ENCODE assay signal across 8 cellular contexts in the genomic region with DNA sequence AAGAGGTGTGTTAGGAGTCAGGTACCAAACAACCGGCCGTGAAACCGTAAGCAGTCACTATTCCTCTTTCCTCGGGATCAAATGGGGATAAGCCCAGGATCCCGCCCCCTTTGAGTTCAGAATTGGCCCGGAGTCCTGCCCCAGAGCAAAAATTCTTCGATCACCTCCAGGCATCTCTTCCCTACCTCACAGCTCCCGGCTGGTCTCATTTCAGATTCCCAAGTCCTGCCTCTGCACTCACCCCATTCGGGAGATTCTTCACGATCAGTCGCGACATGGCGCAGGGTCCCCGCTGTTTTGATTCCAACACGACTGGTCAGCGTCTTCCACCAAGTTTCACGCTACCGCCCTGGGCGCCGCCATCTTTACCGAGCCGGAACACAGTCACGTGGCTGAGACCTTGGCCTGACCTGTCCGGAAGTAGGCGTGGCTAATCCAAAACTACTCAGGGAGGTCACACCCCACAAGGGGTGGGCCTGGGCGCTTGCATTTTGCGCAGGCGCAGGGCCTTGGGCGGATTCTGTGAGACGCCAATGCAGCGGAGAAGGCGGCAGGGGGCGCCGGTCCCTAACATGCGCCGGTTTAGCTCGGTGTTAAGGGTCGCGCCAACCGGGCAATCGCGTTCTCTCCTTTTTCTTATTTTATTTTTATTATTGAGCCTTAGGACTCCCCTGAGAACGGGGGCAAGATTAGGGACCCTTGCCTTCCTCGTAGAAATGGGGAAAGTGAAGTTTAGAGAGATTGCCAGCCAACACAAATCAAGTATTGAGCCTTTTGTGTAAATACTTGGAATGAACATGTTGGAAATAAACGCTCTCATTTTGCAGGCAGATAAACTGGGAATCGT. TPM values are rescaled to one million over a fixed set of nuclear protein-coding genes. Genes with fewer than 3 reads are reported as not detected.
DNase-seq lines count a peak whose midpoint lies in the region; ATAC-seq and TF ChIP-seq lines count a peak whose summit lies in the region.

A gene with protein sequence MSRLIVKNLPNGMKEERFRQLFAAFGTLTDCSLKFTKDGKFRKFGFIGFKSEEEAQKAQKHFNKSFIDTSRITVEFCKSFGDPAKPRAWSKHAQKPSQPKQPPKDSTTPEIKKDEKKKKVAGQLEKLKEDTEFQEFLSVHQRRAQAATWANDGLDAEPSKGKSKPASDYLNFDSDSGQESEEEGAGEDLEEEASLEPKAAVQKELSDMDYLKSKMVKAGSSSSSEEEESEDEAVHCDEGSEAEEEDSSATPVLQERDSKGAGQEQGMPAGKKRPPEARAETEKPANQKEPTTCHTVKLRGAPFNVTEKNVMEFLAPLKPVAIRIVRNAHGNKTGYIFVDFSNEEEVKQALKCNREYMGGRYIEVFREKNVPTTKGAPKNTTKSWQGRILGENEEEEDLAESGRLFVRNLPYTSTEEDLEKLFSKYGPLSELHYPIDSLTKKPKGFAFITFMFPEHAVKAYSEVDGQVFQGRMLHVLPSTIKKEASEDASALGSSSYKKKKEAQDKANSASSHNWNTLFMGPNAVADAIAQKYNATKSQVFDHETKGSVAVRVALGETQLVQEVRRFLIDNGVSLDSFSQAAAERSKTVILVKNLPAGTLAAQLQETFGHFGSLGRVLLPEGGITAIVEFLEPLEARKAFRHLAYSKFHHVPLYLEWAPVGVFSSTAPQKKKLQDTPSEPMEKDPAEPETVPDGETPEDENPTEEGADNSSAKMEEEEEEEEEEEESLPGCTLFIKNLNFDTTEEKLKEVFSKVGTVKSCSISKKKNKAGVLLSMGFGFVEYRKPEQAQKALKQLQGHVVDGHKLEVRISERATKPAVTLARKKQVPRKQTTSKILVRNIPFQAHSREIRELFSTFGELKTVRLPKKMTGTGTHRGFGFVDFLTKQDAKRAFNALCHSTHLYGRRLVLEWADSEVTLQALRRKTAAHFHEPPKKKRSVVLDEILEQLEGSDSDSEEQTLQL (minus strand): TSS at position 375 of the 847 bp plus-strand sequence. CDS start 98 bp downstream, at position 277.

- H3K27me3 ChIP-seq in ascending aorta (no peaks in the 10 kb centered on the region), right cardiac atrium (ENCODE audit: control insufficient read depth, insufficient read depth) (no peaks in the 10 kb centered on the region), uterus (no peaks in the 10 kb centered on the region)

- intact Hi-C loops in ascending aorta (cut with DNase I), result loop anchor here (2.0 to 10.0 kb wide), 3 partner anchors 541 to 781 kb away; partner anchors contain the start of genes DDX54, PLBD2 and RITA1
- intact Hi-C loops in right cardiac atrium (cut with DNase I), result no loop called here
- intact Hi-C loops in uterus (cut with DNase I; ENCODE audit: low total_unique reads), result no loop called here

- H3K4me1 Mint-ChIP-seq in T-helper 2 cell treated with Interferon-gamma antibody and Interleukin-4, amounts not matched to agents 5 μg/mL and 100 μg/mL, for 36 hours (ENCODE audit: low read depth), result peaks cover 40% of the 10 kb centered on the region

- under 1% methylated on average over 46 of the region's 46 CpGs for WGBS in right cardiac atrium

- TF ChIP-seq POLR2A in GM18505 (IDR thresholded peaks at IDR 0.05; ENCODE audit: borderline replicate concordance, extremely low read depth, insufficient read depth, insufficient read length) (peak; percentile 82), uterus (IDR thresholded peaks at IDR 0.05) (peak in 1 of 2 donors; percentile 52)

- DNase-seq in NCI-H1930 (lab: John Stamatoyannopoulos, UW), result peak; percentile 97
- DNase-seq in T-helper 2 cell treated with Interferon-gamma antibody and Interleukin-4, amounts not matched to agents 5 μg/mL and 100 μg/mL, for 36 hours (ENCODE audit: low spot score), result peak; percentile 98
- peak; percentile 85 to 99 for DNase-seq in ascending aorta (ENCODE audit: low spot score in 2 of 2)
- peak; percentile 98 to 99 (median 99) for DNase-seq in right cardiac atrium
- peak; percentile 88 for DNase-seq in pulmonary artery endothelial cell (ENCODE audit: low read depth, low spot score)
- DNase-seq in uterus, result peak; percentile 97 to 98

- peaks cover 12% of the 10 kb centered on the region for H3K36me3 Mint-ChIP-seq in T-helper 2 cell treated with Interferon-gamma antibody and Interleukin-4, amounts not matched to agents 5 μg/mL and 100 μg/mL, for 36 hours (ENCODE audit: low read depth)

- H3K9me3 ChIP-seq in ascending aorta (no peaks in the 10 kb centered on the region), right cardiac atrium (ENCODE audit: control insufficient read depth, low read length) (no peaks in the 10 kb centered on the region), uterus (no peaks in the 10 kb centered on the region)

- peak within 1 kb of the TSS; percentile 98 for H3K27ac Mint-ChIP-seq in T-helper 2 cell treated with Interferon-gamma antibody and Interleukin-4, amounts not matched to agents 5 μg/mL and 100 μg/mL, for 36 hours

- H3K27me3 Mint-ChIP-seq in T-helper 2 cell treated with Interferon-gamma antibody and Interleukin-4, amounts not matched to agents 5 μg/mL and 100 μg/mL, for 36 hours (ENCODE audit: low read depth), result peaks cover 6% of the 10 kb centered on the region

- H3K4me3 Mint-ChIP-seq in T-helper 2 cell treated with Interferon-gamma antibody and Interleukin-4, amounts not matched to agents 5 μg/mL and 100 μg/mL, for 36 hours, result peak within 1 kb of the TSS; percentile 100

- H3K36me3 ChIP-seq in ascending aorta, result peaks cover 11% of the 10 kb centered on the region in 2 donors
- no peaks in the 10 kb centered on the region for H3K36me3 ChIP-seq in uterus

- H3K27ac ChIP-seq in ascending aorta, result peak within 1 kb of the TSS; percentile 50 to 67
- H3K27ac ChIP-seq in right cardiac atrium (ENCODE audit: low read length), result peak within 1 kb of the TSS; percentile 21
- peak within 1 kb of the TSS; percentile 58 to 71 for H3K27ac ChIP-seq in uterus

- TF ChIP-seq CTCF in ascending aorta (IDR thresholded peaks at IDR 0.05) (peak; percentile 87 to 94 (median 91)), uterus (IDR thresholded peaks at IDR 0.05) (peak; percentile 85 to 97 (median 94))

- no peaks in the 10 kb centered on the region for H3K9me3 Mint-ChIP-seq in T-helper 2 cell treated with Interferon-gamma antibody and Interleukin-4, amounts not matched to agents 5 μg/mL and 100 μg/mL, for 36 hours

- H3K4me1 ChIP-seq in ascending aorta, result peaks cover 0 to 6% of the 10 kb centered on the region in 2 donors
- H3K4me1 ChIP-seq in right cardiac atrium (ENCODE audit: control insufficient read depth, insufficient read depth, low read length), result peaks cover 6% of the 10 kb centered on the region
- H3K4me1 ChIP-seq in uterus, result peaks cover 0 to 4% of the 10 kb centered on the region in 2 donors

- H3K4me3 ChIP-seq in ascending aorta, result peak within 1 kb of the TSS; percentile 79 to 80
- H3K4me3 ChIP-seq in right cardiac atrium (ENCODE audit: low read length), result peak within 1 kb of the TSS; percentile 85
- H3K4me3 ChIP-seq in uterus, result peak within 1 kb of the TSS; percentile 61 to 71

- peak; percentile 96 for ATAC-seq in GM18505 (IDR thresholded peaks at IDR 0.05; ENCODE audit: unreplicated experiment)
- peak; percentile 96 for ATAC-seq in HG02973 (IDR thresholded peaks at IDR 0.05; ENCODE audit: unreplicated experiment)
- ATAC-seq in right cardiac atrium, result peak; percentile 100

RNA-seq across cellular contexts. Expression of the gene that starts here (rescaled TPM):
- total RNA-seq in ascending aorta (22.8 TPM), right cardiac atrium (10 to 100 TPM; 16.5 to 21.7 (median 17.5) TPM), pulmonary artery endothelial cell (21.4 and 28.1 TPM in 2 replicates), uterus (10 to 100 TPM; 19.3 to 45.5 (median 31.5) TPM)
- polyA plus RNA-seq in right cardiac atrium, result 12.7 TPM

Comparison
In these comparisons a context has a peak if more than half of its experiments do, and no peak if none do; other contexts are left out.
1. Peak in every context shown above with its lines: DNase-seq, ATAC-seq, H3K4me3 ChIP-seq and H3K27ac ChIP-seq.